ENCODE assay signal across 8 cellular contexts in genomic region chrX:77446029-77446585, GRCh38. TPM values are rescaled to one million over a fixed set of nuclear protein-coding genes. Genes with fewer than 3 reads are reported as not detected.
DNase-seq lines count a peak whose midpoint lies in the region; ATAC-seq and TF ChIP-seq lines count a peak whose summit lies in the region.
"Had no signal": no experiment of that assay in that cellular context is flagged by ENCODE, and none has a peak within 500 bp of the region (broad histone marks: within the 10 kb centered on the region; RNA-seq: fewer than 3 reads in every experiment).

No MANE protein-coding gene starts in this region.

- no peak overlapping the region for H3K27ac ChIP-seq in GM23338 (ENCODE audit: low read depth)

- peak overlapping the region; percentile 80 for H2AFZ ChIP-seq in GM23338

- H3K4me3 ChIP-seq in GM23338, result peak overlapping the region; percentile 65
- peak overlapping the region; percentile 76 for H3K4me3 ChIP-seq in adipocyte (ENCODE audit: low read length)

- H3K4me1 Mint-ChIP-seq in GM23338, result peaks cover 18% of the 10 kb centered on the region
- peaks cover 15% of the 10 kb centered on the region for H3K4me1 Mint-ChIP-seq in stimulated activated memory B cell treated with anti-CD40 and anti-IgM and Interleukin-4, amounts not matched to agents 10 μg/mL and 1 μg/mL and 100 μg/mL, for 72 hours

- H3K9me3 Mint-ChIP-seq in GM23338, result no peaks in the 10 kb centered on the region
- H3K9me3 Mint-ChIP-seq in stimulated activated memory B cell treated with anti-CD40 and anti-IgM and Interleukin-4, amounts not matched to agents 10 μg/mL and 1 μg/mL and 100 μg/mL, for 72 hours, result no peaks in the 10 kb centered on the region

- H3K9ac ChIP-seq in adipocyte (ENCODE audit: low read length), result no peak overlapping the region

- H3K36me3 Mint-ChIP-seq in GM23338 (ENCODE audit: low read depth), result no peaks in the 10 kb centered on the region
- no peaks in the 10 kb centered on the region for H3K36me3 Mint-ChIP-seq in stimulated activated memory B cell treated with anti-CD40 and anti-IgM and Interleukin-4, amounts not matched to agents 10 μg/mL and 1 μg/mL and 100 μg/mL, for 72 hours

- peaks cover 5% of the 10 kb centered on the region for H3K4me1 ChIP-seq in GM23338 (ENCODE audit: insufficient read depth)
- H3K4me1 ChIP-seq in adipocyte (ENCODE audit: control insufficient read depth, insufficient read depth, low read length), result peaks cover 3% of the 10 kb centered on the region

- peaks cover 11% of the 10 kb centered on the region for H3K27me3 Mint-ChIP-seq in GM23338 (ENCODE audit: insufficient read depth, low read depth, poor library complexity)
- peaks cover 32% of the 10 kb centered on the region for H3K27me3 Mint-ChIP-seq in stimulated activated memory B cell treated with anti-CD40 and anti-IgM and Interleukin-4, amounts not matched to agents 10 μg/mL and 1 μg/mL and 100 μg/mL, for 72 hours

- H3K36me3 ChIP-seq in GM23338 (ENCODE audit: insufficient read depth) (no peaks in the 10 kb centered on the region), adipocyte (ENCODE audit: control insufficient read depth, insufficient read depth, low read length, severe bottlenecking) (no peaks in the 10 kb centered on the region)

- peak overlapping the region; percentile 86 for H3K4me2 ChIP-seq in GM23338

- no peaks in the 10 kb centered on the region for H4K20me1 ChIP-seq in GM23338 (replicated peaks; ENCODE audit: insufficient read depth)

- DNase-seq in GM23338 (ENCODE audit: low spot score), result peak; percentile 54
- peak; percentile 12 for DNase-seq in adipocyte (ENCODE audit: low read depth)
- peak; percentile 42 for DNase-seq in iPS-NIHi11 (ENCODE audit: low spot score)
- no peak for DNase-seq in AG08395 (ENCODE audit: low spot score)

- no peaks in the 10 kb centered on the region for H3K9me3 ChIP-seq in adipocyte (ENCODE audit: control insufficient read depth, low read length)

- peaks cover 4% of the 10 kb centered on the region; the same call in 1 of the 2 replicates for H3K79me2 ChIP-seq in GM23338 (replicated peaks; ENCODE audit: insufficient read depth)

- H3K4me3 Mint-ChIP-seq in GM23338, result peak overlapping the region; percentile 81
- peak overlapping the region; percentile 63 for H3K4me3 Mint-ChIP-seq in stimulated activated memory B cell treated with anti-CD40 and anti-IgM and Interleukin-4, amounts not matched to agents 10 μg/mL and 1 μg/mL and 100 μg/mL, for 72 hours

- H3K27me3 ChIP-seq in GM23338 (ENCODE audit: insufficient read depth), result peaks cover 14% of the 10 kb centered on the region; the same call in 1 of the 2 replicates
- peaks cover 13% of the 10 kb centered on the region for H3K27me3 ChIP-seq in adipocyte (replicated peaks; ENCODE audit: control insufficient read depth, insufficient read depth, low read length)

- H3K27ac Mint-ChIP-seq in GM23338, result no peak overlapping the region
- no peak overlapping the region for H3K27ac Mint-ChIP-seq in stimulated activated memory B cell treated with anti-CD40 and anti-IgM and Interleukin-4, amounts not matched to agents 10 μg/mL and 1 μg/mL and 100 μg/mL, for 72 hours

- TF ChIP-seq CTCF in GM23338 (conservative IDR thresholded peaks at IDR 0.05; ENCODE audit: low read depth in 2 of 2), result peak; percentile 58 to 72

- peak; percentile 30 for ATAC-seq in GM23338
- no peak for ATAC-seq in stimulated activated memory B cell treated with anti-CD40 and anti-IgM and Interleukin-4, amounts not matched to agents 10 μg/mL and 1 μg/mL and 100 μg/mL, for 72 hours
- ATAC-seq in GM21723 (IDR thresholded peaks at IDR 0.05; ENCODE audit: unreplicated experiment), result no peak
- no peak for ATAC-seq in GM21717 (IDR thresholded peaks at IDR 0.05; ENCODE audit: unreplicated experiment)

- H3F3A ChIP-seq in GM23338 (replicated peaks; ENCODE audit: low read depth), result no peaks in the 10 kb centered on the region

- H3K9me2 ChIP-seq in GM23338 (ENCODE audit: insufficient read depth), result no peaks in the 10 kb centered on the region

TF ChIP-seq in GM23338, 12 proteins besides CTCF, POLR2A, EP300 and RAD21:
- TF ChIP-seq CREB1 (CRISPR knock-in tag; IDR thresholded peaks at IDR 0.05; ENCODE audit: low read depth) (no peak), POLR2AphosphoS5 (IDR thresholded peaks at IDR 0.05; ENCODE audit: low read depth) (peak; percentile 30; the same call in 1 of the 2 replicates)

RNA-seq across cellular contexts. Expression of gene FGF16, which starts 1.1 kb away (rescaled TPM):
- total RNA-seq in GM23338 (2014; rRNA removed; shearing (Covaris generic)), result 2.3 and 4.0 TPM in 2 replicates
- 1.6 and 2.0 TPM in 2 replicates for polyA plus RNA-seq in GM23338 (2016; fragmentation: Nextera tagmentation; extraction: Ambion mirVana)
- total RNA-seq: SK-MEL-5 had no signal
